1 cellular context compared by ENCODE assay signal in the genomic region with DNA sequence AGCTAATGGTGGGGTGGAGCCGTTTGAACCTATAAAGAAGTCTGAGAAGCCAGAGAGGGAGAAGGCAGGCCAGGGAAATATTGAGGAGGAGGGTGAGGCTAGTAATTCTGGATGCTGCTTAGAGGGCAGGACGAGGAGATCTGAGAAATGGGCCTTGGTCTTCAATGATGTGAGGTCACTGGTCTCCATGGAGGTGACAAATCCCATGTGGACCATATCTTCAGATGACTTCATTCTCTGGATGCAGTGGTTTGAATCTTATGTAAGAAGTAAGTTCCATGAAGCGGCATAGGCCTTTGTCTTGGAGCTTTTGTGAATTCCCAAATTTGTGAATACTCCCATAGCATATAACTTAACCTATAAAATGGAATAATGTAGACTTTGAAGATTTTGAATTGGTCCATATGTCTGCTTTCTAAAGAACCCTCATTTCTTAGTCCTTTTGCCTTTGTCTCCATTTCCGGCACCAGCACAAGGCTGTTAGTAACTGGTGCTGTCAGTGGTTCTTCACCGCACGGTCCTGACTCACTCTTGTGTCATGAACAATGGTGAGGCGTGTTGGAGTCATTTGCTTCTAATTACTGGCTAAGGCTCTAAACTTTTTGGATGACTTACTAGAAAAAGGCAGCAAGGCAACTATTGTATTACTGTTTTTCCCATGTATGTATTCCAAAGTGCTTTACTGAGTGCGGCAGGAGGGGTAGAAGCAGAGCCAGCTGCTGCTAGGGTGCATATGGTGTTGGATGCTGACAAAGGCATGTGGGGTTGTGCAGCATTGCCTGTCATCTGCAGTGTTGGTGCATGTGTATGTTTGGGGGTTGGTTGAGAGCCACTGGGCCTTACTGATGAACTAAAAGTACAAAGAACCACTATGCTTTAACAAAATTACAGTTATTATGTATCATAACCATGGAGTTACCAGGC.
TF ChIP-seq lines count a peak whose summit lies in the region.

No MANE protein-coding gene starts in this region.

TF ChIP-seq in K562, 482 proteins besides CTCF, POLR2A, EP300 and RAD21 (continued from another document):
- TF ChIP-seq FOSL1 (tag; conservative IDR thresholded peaks at IDR 0.05) (0 out of 2 replicates have a peak, but pooled peaks have one; percentile 32), HNRNPH1 (optimal IDR thresholded peaks at IDR 0.05; ENCODE audit: low read depth, low read length) (no peak), DMBX1 (CRISPR knock-in tag; IDR thresholded peaks at IDR 0.05; ENCODE audit: borderline replicate concordance) (no peak)
